Comparison of ENCODE assay signal across 1 cellular context in the genomic region with DNA sequence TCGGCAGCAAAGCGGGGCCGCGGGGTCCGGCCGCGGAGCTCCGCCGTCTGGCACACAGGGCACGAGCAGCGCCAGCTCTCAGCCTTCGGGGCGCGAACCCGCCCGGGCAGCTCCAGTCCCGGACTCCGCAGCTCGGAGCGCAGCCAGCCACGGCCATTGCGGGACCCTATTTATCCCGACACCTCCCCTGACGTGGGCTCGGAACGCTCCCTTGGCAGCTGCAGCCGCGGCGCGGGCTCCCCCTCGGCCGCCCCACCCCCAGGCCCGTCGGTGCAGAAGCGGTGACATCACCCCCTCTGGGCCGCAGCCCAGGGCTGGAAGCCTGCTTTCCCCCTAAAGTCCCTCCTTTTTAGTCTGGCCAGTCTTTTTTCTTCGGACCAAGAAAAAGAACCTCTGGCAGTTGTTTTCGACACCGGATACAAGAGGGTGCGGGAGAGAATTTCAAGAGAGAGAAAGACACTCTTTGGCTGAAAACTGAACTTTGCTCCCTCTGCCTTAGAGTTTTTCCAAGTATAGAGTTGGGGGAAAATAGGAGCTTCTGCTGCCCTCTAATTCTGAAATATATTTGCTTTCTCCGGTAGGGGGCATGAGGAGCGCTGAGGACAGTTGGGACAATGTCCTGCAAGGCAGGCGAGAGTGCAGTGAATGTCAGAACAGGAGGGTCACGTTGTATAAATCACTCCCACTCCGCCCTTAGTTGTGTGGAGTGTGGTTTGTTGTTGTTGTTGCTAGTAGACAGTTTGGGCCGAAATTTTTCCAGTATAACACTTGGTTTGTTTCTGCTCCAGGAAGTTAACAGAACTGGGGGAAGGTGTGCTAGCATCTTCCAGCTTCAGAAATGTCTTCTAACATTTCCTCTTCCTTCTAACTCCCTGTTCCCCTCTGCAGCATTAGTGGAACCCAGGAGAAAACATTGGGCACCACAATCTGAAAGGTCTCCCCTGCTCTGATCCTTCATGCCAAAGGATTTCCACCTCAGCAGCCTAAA.
TF ChIP-seq lines count a peak whose summit lies in the region.

A gene (minus strand): TSS at position 145 of the 988 bp plus-strand sequence. CDS start 280 bp downstream, outside the sequence.

TF ChIP-seq in H1, 55 proteins besides CTCF, POLR2A, EP300 and RAD21:
- TF ChIP-seq KDM4A (IDR thresholded peaks at IDR 0.05; ENCODE audit: low read depth, low read length, severe bottlenecking) (peak; percentile 61), TAF1 (IDR thresholded peaks at IDR 0.05; ENCODE audit: low read depth, low read length) (no peak), CBX8 (IDR thresholded peaks at IDR 0.05; ENCODE audit: borderline replicate concordance, low read depth, low read length) (no peak), SUZ12 (IDR thresholded peaks at IDR 0.05; ENCODE audit: low read length) (peak; percentile 54; the same call in 1 of the 2 replicates), CREB1 (IDR thresholded peaks at IDR 0.05) (no peak), ASH2L (IDR thresholded peaks at IDR 0.05; ENCODE audit: low read length) (peak; percentile 20), JUND (IDR thresholded peaks at IDR 0.05; ENCODE audit: low read length) (peak; percentile 68; the same call in 1 of the 2 replicates), TEAD4 (IDR thresholded peaks at IDR 0.05; ENCODE audit: low read depth, low read length) (no peak)
- TF ChIP-seq, protein P1, sequence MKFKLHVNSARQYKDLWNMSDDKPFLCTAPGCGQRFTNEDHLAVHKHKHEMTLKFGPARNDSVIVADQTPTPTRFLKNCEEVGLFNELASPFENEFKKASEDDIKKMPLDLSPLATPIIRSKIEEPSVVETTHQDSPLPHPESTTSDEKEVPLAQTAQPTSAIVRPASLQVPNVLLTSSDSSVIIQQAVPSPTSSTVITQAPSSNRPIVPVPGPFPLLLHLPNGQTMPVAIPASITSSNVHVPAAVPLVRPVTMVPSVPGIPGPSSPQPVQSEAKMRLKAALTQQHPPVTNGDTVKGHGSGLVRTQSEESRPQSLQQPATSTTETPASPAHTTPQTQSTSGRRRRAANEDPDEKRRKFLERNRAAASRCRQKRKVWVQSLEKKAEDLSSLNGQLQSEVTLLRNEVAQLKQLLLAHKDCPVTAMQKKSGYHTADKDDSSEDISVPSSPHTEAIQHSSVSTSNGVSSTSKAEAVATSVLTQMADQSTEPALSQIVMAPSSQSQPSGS (IDR thresholded peaks at IDR 0.05; ENCODE audit: low read length), result peak; percentile 95
